ENCODE assay signal across 11 cellular contexts in genomic region chr19:49475191-49475932, GRCh38. TPM values are rescaled to one million over a fixed set of nuclear protein-coding genes. Genes with fewer than 3 reads are reported as not detected.
A peak's percentile ranks its signal among the peaks of the same experiment; 100 is the strongest.
DNase-seq lines count a peak whose midpoint lies in the region; TF ChIP-seq lines count a peak whose summit lies in the region.
"Had no signal": no experiment of that assay in that cellular context is flagged by ENCODE, and none has a peak within 500 bp of the region (broad histone marks: within the 10 kb centered on the region; RNA-seq: fewer than 3 reads in every experiment).

No MANE protein-coding gene starts in this region.

- no peak overlapping the region; a peak in 1 of 7 replicates for H3K27ac Mint-ChIP-seq in H9
- peak overlapping the region; percentile 15 to 79 (median 66) for H3K27ac Mint-ChIP-seq in nephron

- TF ChIP-seq EP300 in ovary (IDR thresholded peaks at IDR 0.05) = no peak

- WGBS in H9 (ENCODE audit: extremely low coverage, insufficient read length, low lambda C conversion rate) = no CpG with 5 or more reads among the region's 16 CpGs
- 63 to 66% (median 64%) methylated on average over 16 of the region's 16 CpGs for WGBS in ovary, 3 donors

- no peaks in the 10 kb centered on the region; the same call in 1 of the 2 replicates for H3K27me3 ChIP-seq in H9 (ENCODE audit: insufficient read depth, low read length)
- no peaks in the 10 kb centered on the region for H3K27me3 ChIP-seq in adipocyte (replicated peaks; ENCODE audit: control insufficient read depth, insufficient read depth, low read length)
- 0 out of 2 replicates have a peak, but pooled peaks cover 4% of the 10 kb centered on the region for H3K27me3 ChIP-seq in HAP-1 (ENCODE audit: low read depth)
- H3K27me3 ChIP-seq in ovary = no peaks in the 10 kb centered on the region
- H3K27me3 ChIP-seq: brain microvascular endothelial cell had no signal

- H4K20me1 ChIP-seq in H9 (ENCODE audit: control insufficient read depth, insufficient read depth, insufficient read length) = no peaks in the 10 kb centered on the region

- H3K36me3 ChIP-seq in adipocyte (ENCODE audit: control insufficient read depth, insufficient read depth, low read length, severe bottlenecking) (no peaks in the 10 kb centered on the region), HAP-1 (replicated peaks) (no peaks in the 10 kb centered on the region; the same call in 1 of the 2 replicates), ovary (no peaks in the 10 kb centered on the region)
- H3K36me3 ChIP-seq: brain microvascular endothelial cell had no signal

- no peak for TF ChIP-seq POLR2A in ovary (IDR thresholded peaks at IDR 0.05)

- peaks cover 19% of the 10 kb centered on the region for H3K27me3 Mint-ChIP-seq in H9 (ENCODE audit: low read depth)
- H3K27me3 Mint-ChIP-seq in nephron (ENCODE audit: low read depth) = peaks cover 5% of the 10 kb centered on the region

- H3K9ac ChIP-seq in H9 (ENCODE audit: extremely low read depth, insufficient read length, low read length) = no peak overlapping the region
- H3K9ac ChIP-seq in adipocyte (ENCODE audit: low read length) = peak overlapping the region; percentile 80

- peak overlapping the region; percentile 76 for H3K4me3 ChIP-seq in AG10803 (ENCODE audit: low read length)
- peak overlapping the region; percentile 75 for H3K4me3 ChIP-seq in adipocyte (ENCODE audit: low read length)
- H3K4me3 ChIP-seq in HAP-1 = no peak overlapping the region
- no peak overlapping the region for H3K4me3 ChIP-seq in ovary

- no peaks in the 10 kb centered on the region for H3K23me2 ChIP-seq in H9 (ENCODE audit: insufficient read length, low read depth, low read length, poor library complexity, severe bottlenecking)

- no peak overlapping the region for H3T11ph ChIP-seq in H9 (ENCODE audit: low read length)

- H3K4me1 Mint-ChIP-seq in H9 (peaks cover 11 to 24% of the 10 kb centered on the region in 2 experiments), nephron (peaks cover 9% of the 10 kb centered on the region)

- no peak overlapping the region for H2BK12ac ChIP-seq in H9 (ENCODE audit: insufficient read length, low read depth, low read length)

- H3K4me1 ChIP-seq in H9 (ENCODE audit: insufficient read depth, low read length) = peaks cover 3% of the 10 kb centered on the region; the same call in 1 of the 2 replicates
- peaks cover 10% of the 10 kb centered on the region for H3K4me1 ChIP-seq in adipocyte (ENCODE audit: control insufficient read depth, insufficient read depth, low read length)
- peaks cover 4% of the 10 kb centered on the region for H3K4me1 ChIP-seq in HAP-1
- H3K4me1 ChIP-seq in ovary (ENCODE audit: insufficient read depth) = peaks cover 5% of the 10 kb centered on the region

- H4K91ac ChIP-seq in H9 (ENCODE audit: insufficient read length, low read depth, low read length) = no peak overlapping the region

- TF ChIP-seq CTCF in AG10803 (conservative IDR thresholded peaks at IDR 0.05; ENCODE audit: low read length) (no peak), H9 (conservative IDR thresholded peaks at IDR 0.05) (no peak), nephron (IDR thresholded peaks at IDR 0.05; ENCODE audit: unreplicated experiment in 3 of 3) (no peak), ovary (IDR thresholded peaks at IDR 0.05) (no peak)

- H3K36me3 Mint-ChIP-seq in H9 (ENCODE audit: insufficient read depth in 1 of 3, low read depth in 3 of 3) (peaks cover 1 to 11% (median 10%) of the 10 kb centered on the region in 3 experiments; a peak in 3 of 7 replicates), nephron (ENCODE audit: low read depth) (peaks cover 3% of the 10 kb centered on the region)

- H3K18ac ChIP-seq in H9 (ENCODE audit: insufficient read length, low read depth, low read length) = no peak overlapping the region

- no peak overlapping the region for H3K4ac ChIP-seq in H9 (ENCODE audit: low read depth, low read length)

- no peak overlapping the region for H2AK5ac ChIP-seq in H9 (ENCODE audit: insufficient read length, low read length)

- H3K14ac ChIP-seq in H9 (ENCODE audit: insufficient read depth, low read length) = no peak overlapping the region

- no peak overlapping the region for H2BK15ac ChIP-seq in H9 (ENCODE audit: low read depth, low read length)

- H2BK120ac ChIP-seq in H9 (ENCODE audit: low read depth, low read length, poor library complexity, severe bottlenecking) = no peak overlapping the region

- H3K9me3 ChIP-seq in H9 (ENCODE audit: control insufficient read depth, low read depth, low read length) (no peaks in the 10 kb centered on the region), adipocyte (ENCODE audit: control insufficient read depth, low read length) (no peaks in the 10 kb centered on the region), HAP-1 (no peaks in the 10 kb centered on the region), ovary (no peaks in the 10 kb centered on the region)

- H4K5ac ChIP-seq in H9 (ENCODE audit: insufficient read length, low read depth, low read length) = no peak overlapping the region

- intact Hi-C loops in ovary (cut with DNase I) = loop anchor here in 1 of 4 donors (10.0 kb wide), 1 partner anchor 209 kb away; the partner anchor contains the start of gene ADM5

- no peak overlapping the region for H4K8ac ChIP-seq in H9 (replicated peaks; ENCODE audit: insufficient read length, low read depth, low read length)

- H2BK5ac ChIP-seq in H9 (ENCODE audit: insufficient read length, low read length) = no peak overlapping the region

- no peak overlapping the region for H2AFZ ChIP-seq in H9 (ENCODE audit: low read length)

- no peak overlapping the region for H3K56ac ChIP-seq in H9 (ENCODE audit: insufficient read length, low read depth, low read length)

- DNase-seq in AG10803 (ENCODE audit: low read depth) (no peak), H9 (peak; percentile 27), adipocyte (ENCODE audit: low read depth) (no peak), GDM1 (lab: John Stamatoyannopoulos, UW) (no peak), HAP-1 (ENCODE audit: low spot score in 2 of 2) (no peak), ovary (no peak), hippocampal formation (lab: John Stamatoyannopoulos, UW) (no peak)
- DNase-seq: brain microvascular endothelial cell, MV-4-11 had no signal

- H3K4me3 Mint-ChIP-seq in H9 (0 out of 5 replicates have a peak overlapping the region, but pooled peaks of 1 of the 2 experiments have one; percentile 59), nephron (peak overlapping the region; percentile 64 to 77 (median 74))

- H3K27ac ChIP-seq in H9 (ENCODE audit: insufficient read length, low read depth, low read length) (no peak overlapping the region), ovary (no peak overlapping the region)
- H3K27ac ChIP-seq: brain microvascular endothelial cell had no signal

- H3K9me3 Mint-ChIP-seq in H9 (peaks cover 0 to 2% of the 10 kb centered on the region in 2 experiments; a peak in 1 of 5 replicates), nephron (no peaks in the 10 kb centered on the region)

- H3K4me2 ChIP-seq in H9 (ENCODE audit: insufficient read depth, insufficient read length, low read length) = peak overlapping the region; percentile 27

- no peaks in the 10 kb centered on the region for H3K79me2 ChIP-seq in H9 (ENCODE audit: insufficient read depth, low read length)

- in situ Hi-C loops in HAP-1 (cut with MboI; ENCODE audit: low sequenced_read_pairs) = loop anchor here (25.0 kb wide), 1 partner anchor 387 kb away; the partner anchor contains the start of genes PNKP and PTOV1

- H3K79me1 ChIP-seq in H9 (ENCODE audit: insufficient read depth, low read depth, low read length, poor library complexity, severe bottlenecking) = no peaks in the 10 kb centered on the region

- no peak overlapping the region for H2BK20ac ChIP-seq in H9 (ENCODE audit: low read depth, low read length, poor library complexity, severe bottlenecking)

- no peak overlapping the region for H3K23ac ChIP-seq in H9 (ENCODE audit: insufficient read length, low read depth, low read length)

RNA-seq across cellular contexts. Expression of gene FLT3LG, which starts 1.3 kb away (rescaled TPM):
- total RNA-seq in H9 (2021) = 2.1 and 2.6 TPM in 2 replicates
- total RNA-seq in ovary = 10 to 100 TPM in 5 of 7 donors, 1 to 10 TPM in 2; 5.1 to 15.2 (median 12.2) TPM
- polyA plus RNA-seq in ovary = 10 to 100 TPM in 1 of 2 donors, 1 to 10 TPM in 1; 3.9 to 15.3 TPM
- polyA plus RNA-seq: neural cell had no signal

RNA-seq across cellular contexts. Expression of gene RPL13A, which starts 12.0 kb away (rescaled TPM):
- total RNA-seq in H9 (2021) = 3,286 and 3,356 TPM in 2 replicates
- total RNA-seq in ovary = 1,000 to 10,000 TPM; 4,998 to 9,736 (median 6,664) TPM
- 1,000 to 10,000 TPM; 3,682 to 6,907 TPM for polyA plus RNA-seq in ovary

RNA-seq across cellular contexts. Expression of gene RPS11, which starts 20.9 kb away (rescaled TPM):
- total RNA-seq in H9 (2021) (2,503 and 2,512 TPM in 2 replicates), ovary (over 10,000 TPM in 2 of 7 donors, 1,000 to 10,000 TPM in 5; 2,881 to 13,366 (median 4,211) TPM)
- polyA plus RNA-seq in ovary = 1,000 to 10,000 TPM; 8,754 to 9,572 TPM

RNA-seq across cellular contexts. Expression of gene ALDH16A1, which starts 22.3 kb away (rescaled TPM):
- total RNA-seq in H9 (2021) = 51.7 and 54.4 TPM in 2 replicates
- total RNA-seq in ovary = 10 to 100 TPM; 15.8 to 24.2 (median 20.2) TPM
- 10 to 100 TPM in 1 of 2 donors, under 1 TPM in 1; 0.93 to 22.5 TPM for polyA plus RNA-seq in ovary

RNA-seq across cellular contexts. Expression of gene PIH1D1, which starts 23.7 kb away (rescaled TPM):
- total RNA-seq in H9 (2021) = 166 and 171 TPM in 2 replicates
- 10 to 100 TPM; 42.6 to 69.4 (median 58.5) TPM for total RNA-seq in ovary
- polyA plus RNA-seq in ovary = 10 to 100 TPM; 28.6 to 63.5 TPM

Comparison
In these comparisons a context has a peak if more than half of its experiments do, and no peak if none do; other contexts are left out.
1. H3K4me3 ChIP-seq: peak in AG10803 (single experiment) and adipocyte (single experiment); none in HAP-1 (single experiment) and ovary (single experiment).
2. H3K27ac Mint-ChIP-seq: peak in nephron (3 of 3); none in H9 (0 of 3).